ENCODE assay signal across 12 cellular contexts in the genomic region with DNA sequence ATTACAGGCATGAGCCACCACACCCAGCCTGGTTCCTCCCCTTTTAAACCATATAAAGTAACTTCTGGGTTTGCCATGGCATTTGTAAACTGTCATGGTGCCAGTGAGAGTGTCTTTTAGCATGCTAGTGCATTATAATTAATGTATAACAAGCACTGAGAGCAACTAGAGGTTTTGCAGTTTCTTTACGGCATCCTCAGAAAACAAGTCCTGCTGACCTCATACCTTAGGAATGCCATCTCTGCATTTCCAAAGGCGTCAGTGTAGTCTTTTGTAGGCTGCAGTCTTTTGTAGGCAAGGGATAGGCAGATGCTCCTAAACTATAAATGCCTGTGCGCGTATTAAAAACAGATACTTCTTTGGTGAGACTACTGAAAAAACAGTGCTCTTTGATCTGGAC.
DNase-seq lines count a peak whose midpoint lies in the region; ATAC-seq, FAIRE-seq and TF ChIP-seq lines count a peak whose summit lies in the region.
"Had no signal": no experiment of that assay in that cellular context is flagged by ENCODE, and none has a peak within 500 bp of the region (broad histone marks: within the 10 kb centered on the region; RNA-seq: fewer than 3 reads in every experiment).

No MANE protein-coding gene starts in this region.

- TF ChIP-seq CTCF in AG04450 (IDR thresholded peaks at IDR 0.05; ENCODE audit: low read depth, low read length) (no peak), K562 (IDR thresholded peaks at IDR 0.05 in 2 of 3, conservative IDR thresholded peaks at IDR 0.05 in 1 of 3; ENCODE audit: insufficient read depth in 2 of 3, low read depth in 1 of 3, low read length in 3 of 3) (no peak), keratinocyte (optimal IDR thresholded peaks at IDR 0.05 in 1 of 3, IDR thresholded peaks at IDR 0.05 in 1 of 3, conservative IDR thresholded peaks at IDR 0.05 in 1 of 3; ENCODE audit: extremely low read depth in 1 of 3, insufficient read depth in 2 of 3, low read length in 3 of 3) (no peak)

- CTCF ChIA-PET in AG04450 (lab: Charles Lee): interaction anchor here (1.0 kb wide), 1 partner anchor 10 kb away, joined by 3 read pairs; no protein-coding TSS in a partner anchor
- CTCF ChIA-PET in K562 (lab: Yijun Ruan, JAX; ENCODE audit: low intra/inter-chr PET ratio): no interaction called here

- DNase-seq in AG04450 (ENCODE audit: low read depth, low spot score): peak; percentile 78
- DNase-seq in HT-29 (ENCODE audit: low spot score): peak; percentile 48
- no peak for DNase-seq in K562 (ENCODE audit: extremely low read depth in 1 of 4, low spot score in 3 of 4)
- DNase-seq in keratinocyte (ENCODE audit: low read depth, low spot score): peak; percentile 94
- DNase-seq in Kasumi-1 (lab: John Stamatoyannopoulos, UW): no peak
- DNase-seq: NCI-H1105, thyroid gland had no signal

- H3K9me3 ChIP-seq in AG04450 (ENCODE audit: control insufficient read depth, insufficient read depth, low read length) (no peaks in the 10 kb centered on the region), K562 (replicated peaks; ENCODE audit: control insufficient read depth, insufficient read depth, low read depth, low read length) (no peaks in the 10 kb centered on the region), keratinocyte (ENCODE audit: control insufficient read depth, low read depth, low read length) (no peaks in the 10 kb centered on the region)
- H3K9me3 ChIP-seq: thyroid gland had no signal

- H3K36me3 ChIP-seq in K562 (ENCODE audit: control insufficient read depth, insufficient read depth, low read length) (no peaks in the 10 kb centered on the region), keratinocyte (ENCODE audit: control insufficient read depth in 2 of 2, extremely low read depth in 1 of 2, insufficient read depth in 2 of 2, low read length in 2 of 2) (no peaks in the 10 kb centered on the region)
- H3K36me3 ChIP-seq: thyroid gland had no signal

- no peaks in the 10 kb centered on the region for H4K20me1 ChIP-seq in K562 (replicated peaks; ENCODE audit: control insufficient read depth, insufficient read depth, low read length)
- H4K20me1 ChIP-seq in keratinocyte (ENCODE audit: control insufficient read depth, extremely low read depth, insufficient read depth, low read length): no peaks in the 10 kb centered on the region

- POLR2A ChIA-PET in AG04450 (lab: Yijun Ruan, JAX) (no interaction called here), K562 (lab: Yijun Ruan, JAX) (no interaction called here)

- no peaks in the 10 kb centered on the region for H3K27me3 ChIP-seq in AG04450 (ENCODE audit: control insufficient read depth, insufficient read depth, low read length)
- no peaks in the 10 kb centered on the region for H3K27me3 ChIP-seq in K562 (ENCODE audit: control insufficient read depth in 2 of 2, insufficient read depth in 2 of 2, low read length in 2 of 2)
- H3K27me3 ChIP-seq in keratinocyte (ENCODE audit: control insufficient read depth, extremely low read depth, insufficient read depth, low read length): no peaks in the 10 kb centered on the region
- H3K27me3 ChIP-seq: thyroid gland had no signal

- H3K27ac ChIP-seq in AG04450 (ENCODE audit: low read depth, low read length) (no peak overlapping the region), K562 (ENCODE audit: extremely low read depth, low read depth, low read length) (no peak overlapping the region), keratinocyte (ENCODE audit: control insufficient read depth, insufficient read depth, low read length) (peak overlapping the region; percentile 55)
- H3K27ac ChIP-seq: C4-2B, thyroid gland had no signal

- no peak for TF ChIP-seq POLR2A in K562 (conservative IDR thresholded peaks at IDR 0.05)

- H3K4me3 ChIP-seq in AG04450 (ENCODE audit: low read depth, low read length) (no peak overlapping the region), K562 (no peak overlapping the region), keratinocyte (ENCODE audit: control insufficient read depth in 2 of 3, extremely low read depth in 1 of 3, insufficient read depth in 2 of 3, low read depth in 1 of 3, low read length in 3 of 3) (no peak overlapping the region)
- H3K4me3 ChIP-seq: lung, thyroid gland had no signal

- in situ Hi-C loops in K562 (cut with MboI): no loop called here

- TF ChIP-seq RAD21 in K562 (CRISPR knock-in tag; conservative IDR thresholded peaks at IDR 0.05 in 1 of 2, IDR thresholded peaks at IDR 0.05 in 1 of 2): no peak

- dilution Hi-C loops in keratinocyte (cut with MboI; ENCODE audit: extremely low pct_ligation_motif_present, low sequenced_read_pairs): no loop called here

- H3K79me2 ChIP-seq in K562 (ENCODE audit: control insufficient read depth, insufficient read depth, low read length) (no peaks in the 10 kb centered on the region), keratinocyte (ENCODE audit: control insufficient read depth, insufficient read depth, low read length) (no peaks in the 10 kb centered on the region)

- H3K4me1 ChIP-seq in K562 (replicated peaks in 1 of 2; ENCODE audit: control insufficient read depth in 2 of 2, insufficient read depth in 2 of 2, low read length in 2 of 2): no peaks in the 10 kb centered on the region
- H3K4me1 ChIP-seq in keratinocyte (ENCODE audit: control insufficient read depth, extremely low read depth, insufficient read depth, low read length): peaks cover 22% of the 10 kb centered on the region
- H3K4me1 ChIP-seq: thyroid gland had no signal

- H3K4me2 ChIP-seq in K562 (ENCODE audit: insufficient read depth, low read length) (no peak overlapping the region), keratinocyte (ENCODE audit: control insufficient read depth, extremely low read depth, insufficient read depth, low read depth, low read length) (peak overlapping the region; percentile 3)

- ATAC-seq in K562 (no peak; the same call in 2 of the 3 replicates), GM19395 (IDR thresholded peaks at IDR 0.05; ENCODE audit: unreplicated experiment) (no peak), HG02678 (IDR thresholded peaks at IDR 0.05; ENCODE audit: unreplicated experiment) (no peak)
- no peak for ATAC-seq in activated CD4-positive, CD25-positive, alpha-beta regulatory T cell treated with anti-CD3 and anti-CD28 coated beads, Interleukin-2, amount 50 U/mL, for 24 hours

- intact Hi-C loops in K562 (cut with micrococcal nuclease): no loop called here

- H2AFZ ChIP-seq in K562 (ENCODE audit: low read depth, low read length) (no peak overlapping the region), keratinocyte (ENCODE audit: control insufficient read depth, low read length) (peak overlapping the region; percentile 27)

- BruUV-seq in K562 (replicated peaks; lab: Mats Ljungman, UMichigan): no TSS peak

- WGBS in K562 (ENCODE audit: insufficient coverage, low coverage, missing lambda C conversion rate): 66% methylated on average over 4 of the region's 4 CpGs

- TF ChIP-seq EP300 in K562 (IDR thresholded peaks at IDR 0.05; ENCODE audit: low read length): no peak

- no peaks in the 10 kb centered on the region for H3K9me1 ChIP-seq in K562 (ENCODE audit: control insufficient read depth, insufficient read depth, low read length)
- H3K9me1 ChIP-seq in keratinocyte (ENCODE audit: control insufficient read depth, extremely low read depth, insufficient read depth, low read length): no peaks in the 10 kb centered on the region

- no peak for FAIRE-seq in K562 (lab: Jason Lieb, UNC)
- peak; percentile 90 for FAIRE-seq in keratinocyte (lab: Jason Lieb, UNC)

- H3K9ac ChIP-seq in K562 (ENCODE audit: insufficient read depth in 1 of 2, low read depth in 2 of 2, low read length in 2 of 2) (no peak overlapping the region), keratinocyte (ENCODE audit: control insufficient read depth, extremely low read depth, insufficient read depth, low read length) (no peak overlapping the region)

TF ChIP-seq in K562, 482 proteins besides CTCF, POLR2A, EP300 and RAD21:
- TF ChIP-seq TEAD1 (CRISPR knock-in tag; IDR thresholded peaks at IDR 0.05): 0 out of 4 replicates have a peak, but pooled peaks of 1 of the 2 experiments have one; percentile 23
- TF ChIP-seq JUND (IDR thresholded peaks at IDR 0.05; ENCODE audit: borderline replicate concordance, low read depth, low read length): peak; percentile 65; the same call in 1 of the 2 replicates
- TF ChIP-seq JUND (tag; IDR thresholded peaks at IDR 0.05; ENCODE audit: borderline replicate concordance, low read depth, low read length): 0 out of 3 replicates have a peak, but pooled peaks have one; percentile 24
- TF ChIP-seq TBP (optimal IDR thresholded peaks at IDR 0.05; ENCODE audit: low read depth, low read length): no peak
- TF ChIP-seq, protein P1, sequence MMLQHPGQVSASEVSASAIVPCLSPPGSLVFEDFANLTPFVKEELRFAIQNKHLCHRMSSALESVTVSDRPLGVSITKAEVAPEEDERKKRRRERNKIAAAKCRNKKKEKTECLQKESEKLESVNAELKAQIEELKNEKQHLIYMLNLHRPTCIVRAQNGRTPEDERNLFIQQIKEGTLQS (IDR thresholded peaks at IDR 0.05): peak; percentile 75
- TF ChIP-seq, protein P1 (CRISPR knock-in tag; conservative IDR thresholded peaks at IDR 0.05): no peak
- TF ChIP-seq, protein P2, sequence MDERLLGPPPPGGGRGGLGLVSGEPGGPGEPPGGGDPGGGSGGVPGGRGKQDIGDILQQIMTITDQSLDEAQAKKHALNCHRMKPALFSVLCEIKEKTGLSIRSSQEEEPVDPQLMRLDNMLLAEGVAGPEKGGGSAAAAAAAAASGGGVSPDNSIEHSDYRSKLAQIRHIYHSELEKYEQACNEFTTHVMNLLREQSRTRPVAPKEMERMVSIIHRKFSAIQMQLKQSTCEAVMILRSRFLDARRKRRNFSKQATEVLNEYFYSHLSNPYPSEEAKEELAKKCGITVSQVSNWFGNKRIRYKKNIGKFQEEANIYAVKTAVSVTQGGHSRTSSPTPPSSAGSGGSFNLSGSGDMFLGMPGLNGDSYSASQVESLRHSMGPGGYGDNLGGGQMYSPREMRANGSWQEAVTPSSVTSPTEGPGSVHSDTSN (CRISPR knock-in tag; IDR thresholded peaks at IDR 0.05; ENCODE audit: low read depth): no peak
- TF ChIP-seq, protein P2 (tag; conservative IDR thresholded peaks at IDR 0.05; ENCODE audit: low read depth): no peak

Comparison
In these comparisons a context has a peak if more than half of its experiments do, and no peak if none do; other contexts are left out.
1. DNase-seq: peak in AG04450 (single experiment), HT-29 (single experiment) and keratinocyte (single experiment); none in K562 (0 of 4) and Kasumi-1 (0 of 2).